In genomic region chrX:14801136-14801535, GRCh38 we compare ENCODE assay signal across 1 cellular context.
TF ChIP-seq lines count a peak whose summit lies in the region.

No MANE protein-coding gene starts in this region.

TF ChIP-seq in HepG2, 621 proteins besides CTCF, POLR2A, EP300 and RAD21 (continued from another document):
- TF ChIP-seq ZBTB4 (CRISPR knock-in tag; IDR thresholded peaks at IDR 0.05; ENCODE audit: borderline replicate concordance) (no peak), FOXC1 (CRISPR knock-in tag; IDR thresholded peaks at IDR 0.05; ENCODE audit: borderline replicate concordance) (no peak), IKZF5 (CRISPR knock-in tag; IDR thresholded peaks at IDR 0.05) (no peak), ZFP36L2 (CRISPR knock-in tag; IDR thresholded peaks at IDR 0.05) (no peak), ETS1 (CRISPR knock-in tag; IDR thresholded peaks at IDR 0.05) (no peak), THYN1 (CRISPR knock-in tag; IDR thresholded peaks at IDR 0.05; ENCODE audit: borderline replicate concordance, low read depth) (no peak), ZNF264 (CRISPR knock-in tag; IDR thresholded peaks at IDR 0.05) (no peak), BCLAF1 (IDR thresholded peaks at IDR 0.05) (no peak), NR3C1 (CRISPR knock-in tag; IDR thresholded peaks at IDR 0.05) (no peak), CC2D1A (CRISPR knock-in tag; IDR thresholded peaks at IDR 0.05) (no peak), GPN1 (CRISPR knock-in tag; IDR thresholded peaks at IDR 0.05; ENCODE audit: borderline replicate concordance) (no peak), ZEB1 (IDR thresholded peaks at IDR 0.05; ENCODE audit: insufficient replicate concordance, low read depth) (no peak)
